8 cellular contexts compared by ENCODE assay signal in the genomic region with DNA sequence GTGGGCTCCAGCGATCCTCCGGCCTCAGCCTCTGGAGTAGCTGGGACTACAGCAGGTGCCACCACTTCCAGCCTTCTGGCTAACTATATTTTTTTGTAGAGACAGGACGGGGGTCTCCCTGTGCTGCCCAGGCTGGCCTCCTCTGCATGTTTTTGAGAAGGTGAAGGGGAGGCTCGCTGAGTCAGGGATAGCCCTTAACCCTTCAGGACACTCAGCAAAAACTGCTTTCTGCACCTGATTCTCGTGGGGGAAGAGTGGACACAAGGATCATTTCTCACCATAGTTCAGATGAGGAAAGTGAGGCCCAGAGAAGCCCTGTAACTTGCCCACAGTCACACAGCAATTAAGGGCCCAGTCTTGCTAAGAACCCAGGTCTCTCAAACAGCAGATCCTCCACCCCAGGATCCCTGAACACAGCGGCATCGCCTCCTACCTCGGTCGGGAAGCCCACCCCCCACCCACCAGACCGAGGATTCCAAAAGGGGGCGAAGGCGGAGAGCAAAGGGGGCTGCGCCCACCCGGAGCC. TPM values are rescaled to one million over a fixed set of nuclear protein-coding genes. Genes with fewer than 3 reads are reported as not detected.
A peak's percentile ranks its signal among the peaks of the same experiment; 100 is the strongest.
DNase-seq lines count a peak whose midpoint lies in the region; ATAC-seq and TF ChIP-seq lines count a peak whose summit lies in the region.
"Had no signal": no experiment of that assay in that cellular context is flagged by ENCODE, and none has a peak within 500 bp of the region (broad histone marks: within the 10 kb centered on the region; RNA-seq: fewer than 3 reads in every experiment).

No MANE protein-coding gene starts in this region.

- no peaks in the 10 kb centered on the region for H3K9me3 Mint-ChIP-seq in activated naive CD8-positive, alpha-beta T cell treated with anti-CD3 and anti-CD28 coated beads, Interleukin-2, amount 50 U/mL, for 24 hours
- no peaks in the 10 kb centered on the region for H3K9me3 Mint-ChIP-seq in stimulated activated naive CD8-positive, alpha-beta T cell treated with anti-CD3 and anti-CD28 coated beads, Interleukin-15, amount 100 ng/mL, for 72 hours

- H3K27me3 ChIP-seq in HUES48 (ENCODE audit: control insufficient read depth, insufficient read depth, low read length) (peaks cover 40% of the 10 kb centered on the region), kidney epithelial cell (ENCODE audit: control insufficient read depth, insufficient read depth, low read length) (peaks cover 21% of the 10 kb centered on the region)

- H3K27me3 Mint-ChIP-seq in activated naive CD8-positive, alpha-beta T cell treated with anti-CD3 and anti-CD28 coated beads, Interleukin-2, amount 50 U/mL, for 24 hours: peaks cover 8% of the 10 kb centered on the region
- no peaks in the 10 kb centered on the region for H3K27me3 Mint-ChIP-seq in stimulated activated naive CD8-positive, alpha-beta T cell treated with anti-CD3 and anti-CD28 coated beads, Interleukin-15, amount 100 ng/mL, for 72 hours

- no peak overlapping the region for H3K9ac ChIP-seq in HUES48 (ENCODE audit: low read depth, low read length)

- peak overlapping the region; percentile 49 for H3K4me3 Mint-ChIP-seq in activated naive CD8-positive, alpha-beta T cell treated with anti-CD3 and anti-CD28 coated beads, Interleukin-2, amount 50 U/mL, for 24 hours
- H3K4me3 Mint-ChIP-seq in stimulated activated naive CD8-positive, alpha-beta T cell treated with anti-CD3 and anti-CD28 coated beads, Interleukin-15, amount 100 ng/mL, for 72 hours: peak overlapping the region; percentile 61 to 78

- no peak for ATAC-seq in activated naive CD8-positive, alpha-beta T cell treated with anti-CD3 and anti-CD28 coated beads, Interleukin-2, amount 50 U/mL, for 24 hours
- ATAC-seq in stimulated activated naive CD8-positive, alpha-beta T cell treated with anti-CD3 and anti-CD28 coated beads, Interleukin-15, amount 100 ng/mL, for 72 hours: no peak
- ATAC-seq in HG03469 (IDR thresholded peaks at IDR 0.05; ENCODE audit: unreplicated experiment): no peak
- ATAC-seq in HG03432 (IDR thresholded peaks at IDR 0.05; ENCODE audit: unreplicated experiment): no peak

- H3K4me1 Mint-ChIP-seq in activated naive CD8-positive, alpha-beta T cell treated with anti-CD3 and anti-CD28 coated beads, Interleukin-2, amount 50 U/mL, for 24 hours: peaks cover 83% of the 10 kb centered on the region
- peaks cover 81% of the 10 kb centered on the region for H3K4me1 Mint-ChIP-seq in stimulated activated naive CD8-positive, alpha-beta T cell treated with anti-CD3 and anti-CD28 coated beads, Interleukin-15, amount 100 ng/mL, for 72 hours

- peak overlapping the region; percentile 43 for H3K27ac Mint-ChIP-seq in activated naive CD8-positive, alpha-beta T cell treated with anti-CD3 and anti-CD28 coated beads, Interleukin-2, amount 50 U/mL, for 24 hours
- peak overlapping the region in 1 of 2 donors; percentile 74 for H3K27ac Mint-ChIP-seq in stimulated activated naive CD8-positive, alpha-beta T cell treated with anti-CD3 and anti-CD28 coated beads, Interleukin-15, amount 100 ng/mL, for 72 hours

- no peak overlapping the region for H3K27ac ChIP-seq in HUES48 (ENCODE audit: low read depth, low read length)

- DNase-seq in activated naive CD8-positive, alpha-beta T cell treated with anti-CD3 and anti-CD28 coated beads, Interleukin-2, amount 50 U/mL, for 24 hours: no peak
- DNase-seq in kidney epithelial cell (ENCODE audit: low read depth) (no peak), DMS 273 (lab: John Stamatoyannopoulos, UW; ENCODE audit: unreplicated experiment) (no peak)
- no peak for DNase-seq in stimulated activated naive CD8-positive, alpha-beta T cell treated with anti-CD3 and anti-CD28 coated beads, Interleukin-15, amount 100 ng/mL, for 72 hours
- DNase-seq: NCI-H446 had no signal

- no peaks in the 10 kb centered on the region for H3K9me3 ChIP-seq in HUES48 (ENCODE audit: control insufficient read depth, insufficient read depth, low read length)

- H3K36me3 ChIP-seq in HUES48 (ENCODE audit: control insufficient read depth, insufficient read depth, low read length) (no peaks in the 10 kb centered on the region), kidney epithelial cell (ENCODE audit: control insufficient read depth, insufficient read depth, low read length) (no peaks in the 10 kb centered on the region)

- TF ChIP-seq CTCF in kidney epithelial cell (IDR thresholded peaks at IDR 0.05; ENCODE audit: insufficient read depth, low read length, poor library complexity, severe bottlenecking): no peak

- peaks cover 11% of the 10 kb centered on the region for H3K4me1 ChIP-seq in HUES48 (ENCODE audit: control insufficient read depth, insufficient read depth, low read length)

- peak overlapping the region; percentile 60 for H3K4me3 ChIP-seq in HUES48 (ENCODE audit: low read depth, low read length)
- H3K4me3 ChIP-seq in kidney epithelial cell (ENCODE audit: low read depth, low read length): peak overlapping the region; percentile 32

- peaks cover 2% of the 10 kb centered on the region for H3K36me3 Mint-ChIP-seq in activated naive CD8-positive, alpha-beta T cell treated with anti-CD3 and anti-CD28 coated beads, Interleukin-2, amount 50 U/mL, for 24 hours (ENCODE audit: low read depth)

RNA-seq across cellular contexts. Expression of a gene that starts 1.3 kb away (rescaled TPM):
- 0.41 TPM in 1 of 2 replicates, not detected in the other for total RNA-seq in kidney epithelial cell

RNA-seq across cellular contexts. Expression of a gene that starts 29.8 kb away (rescaled TPM):
- total RNA-seq in kidney epithelial cell: 18.0 and 30.8 TPM in 2 replicates

RNA-seq across cellular contexts. Expression of a gene that starts 38.3 kb away (rescaled TPM):
- 42.1 and 53.9 TPM in 2 replicates for total RNA-seq in kidney epithelial cell
